In the genomic region with DNA sequence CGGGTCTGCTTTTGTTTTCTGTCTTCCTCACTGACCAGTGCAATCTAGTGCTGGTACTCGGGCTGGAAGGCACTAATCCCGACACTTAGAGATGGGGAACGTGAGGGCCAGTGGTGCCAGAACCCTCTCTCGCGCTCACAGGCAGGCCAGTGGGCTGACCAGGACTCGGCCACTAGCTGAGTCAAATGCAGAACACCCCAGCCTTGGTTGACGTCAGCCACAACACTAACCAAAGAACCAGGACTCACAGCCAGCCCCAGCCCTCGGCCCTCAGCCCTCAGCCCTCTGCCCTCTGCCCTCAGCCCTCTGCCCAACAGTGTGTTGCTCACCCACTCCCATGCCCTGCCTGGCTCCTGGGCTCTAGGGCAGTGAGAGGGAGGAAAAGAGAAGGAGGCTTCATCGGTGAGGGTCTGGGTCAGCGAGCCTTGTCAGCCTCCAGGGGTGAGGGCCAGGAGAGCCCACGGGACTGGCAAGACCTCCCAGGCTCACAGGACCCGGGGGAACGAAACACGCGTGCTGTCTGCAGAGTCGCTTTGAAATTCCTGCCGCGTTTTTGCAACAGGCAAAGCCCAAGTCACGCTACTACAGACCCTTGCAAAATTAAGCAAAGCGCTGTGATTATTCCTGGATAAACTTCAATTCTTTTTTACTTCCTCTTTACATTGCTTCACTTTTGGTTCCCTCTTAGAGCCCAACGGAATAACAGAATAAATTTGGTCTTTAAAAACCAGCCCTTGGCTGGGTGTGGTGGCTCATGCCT, we compare ENCODE assay signal across 9 cellular contexts. TPM values are rescaled to one million over a fixed set of nuclear protein-coding genes. Genes with fewer than 3 reads are reported as not detected.
A peak's percentile ranks its signal among the peaks of the same experiment; 100 is the strongest.
DNase-seq lines count a peak whose midpoint lies in the region; ATAC-seq, FAIRE-seq and TF ChIP-seq lines count a peak whose summit lies in the region.
"Had no signal": no experiment of that assay in that cellular context is flagged by ENCODE, and none has a peak within 500 bp of the region (broad histone marks: within the 10 kb centered on the region; RNA-seq: fewer than 3 reads in every experiment).

No MANE protein-coding gene starts in this region.

- in situ Hi-C loops in HepG2 (cut with HindIII; ENCODE audit: extremely low pct_ligation_motif_present, low pct_unique_long_range_greater_than_20kb): no loop called here

- peaks cover 13% of the 10 kb centered on the region for H3K79me2 ChIP-seq in HepG2 (ENCODE audit: insufficient read depth, low read length)

- H2AFZ ChIP-seq in HepG2 (ENCODE audit: low read length): no peak overlapping the region

- TF ChIP-seq CTCF in right lobe of liver (IDR thresholded peaks at IDR 0.05) (no peak), HepG2 (CRISPR knock-in tag; IDR thresholded peaks at IDR 0.05) (no peak), choroid plexus epithelial cell (conservative IDR thresholded peaks at IDR 0.05; ENCODE audit: low read depth, low read length) (no peak), mucosa of descending colon (IDR thresholded peaks at IDR 0.05) (no peak), GM10266 (IDR thresholded peaks at IDR 0.05; ENCODE audit: control insufficient read depth, insufficient read depth, low read depth, missing control alignments) (no peak)

- no peak for TF ChIP-seq POLR2A in right lobe of liver (IDR thresholded peaks at IDR 0.05)
- no peak for TF ChIP-seq POLR2A in HepG2 (IDR thresholded peaks at IDR 0.05; ENCODE audit: insufficient read depth in 1 of 2, low read depth in 2 of 2, low read length in 2 of 2)

- ATAC-seq in right lobe of liver (peak; percentile 18 to 58 (median 34)), HepG2 (no peak), mucosa of descending colon (peak; percentile 47), aorta (ENCODE audit: low FRiP score) (peak; percentile 77)

- peaks cover 17% of the 10 kb centered on the region; the same call in 1 of the 2 replicates for H4K20me1 ChIP-seq in HepG2 (ENCODE audit: insufficient read depth, low read length)

- no peaks in the 10 kb centered on the region for H3K27me3 ChIP-seq in right lobe of liver
- no peaks in the 10 kb centered on the region for H3K27me3 ChIP-seq in HepG2 (ENCODE audit: control insufficient read depth in 1 of 2, insufficient read depth in 2 of 2, low read length in 2 of 2)
- no peaks in the 10 kb centered on the region for H3K27me3 ChIP-seq in aorta (ENCODE audit: control insufficient read depth in 1 of 2, insufficient read depth in 2 of 2, low read length in 1 of 2)

- BruUV-seq in HepG2 (replicated peaks; lab: Mats Ljungman, UMichigan): no TSS peak

- H3K4me2 ChIP-seq in HepG2 (ENCODE audit: low read depth, low read length): no peak overlapping the region

- H3K4me3 ChIP-seq in right lobe of liver (no peak overlapping the region), HepG2 (replicated peaks in 1 of 3; ENCODE audit: insufficient read depth in 1 of 3, low read depth in 2 of 3, low read length in 3 of 3) (no peak overlapping the region), choroid plexus epithelial cell (ENCODE audit: low read depth, low read length) (no peak overlapping the region), mucosa of descending colon (no peak overlapping the region), aorta (ENCODE audit: low read length in 2 of 2) (peak overlapping the region; percentile 22 to 30)

- FAIRE-seq in HepG2 (lab: Jason Lieb, UNC): no peak
- FAIRE-seq: A204.1 had no signal

- no peaks in the 10 kb centered on the region for H3K9me3 ChIP-seq in right lobe of liver
- H3K9me3 ChIP-seq in HepG2 (ENCODE audit: low read length): no peaks in the 10 kb centered on the region
- no peaks in the 10 kb centered on the region for H3K9me3 ChIP-seq in mucosa of descending colon
- no peaks in the 10 kb centered on the region for H3K9me3 ChIP-seq in aorta (ENCODE audit: control insufficient read depth, low read length)

- WGBS in right lobe of liver (ENCODE audit: insufficient coverage, low coverage, low lambda C conversion rate, missing lambda C conversion rate): 69% methylated on average over 11 of the region's 22 CpGs
- 95% methylated on average over 20 of the region's 22 CpGs for WGBS in HepG2 (ENCODE audit: low lambda C conversion rate)
- WGBS in aorta, 2 donors: 34 to 48% methylated on average over 22 of the region's 22 CpGs

- TF ChIP-seq EP300 in HepG2 (IDR thresholded peaks at IDR 0.05; ENCODE audit: low read depth in 2 of 2, low read length in 2 of 2): no peak
- TF ChIP-seq EP300 in HepG2 (CRISPR knock-in tag; IDR thresholded peaks at IDR 0.05; ENCODE audit: borderline replicate concordance): no peak

- CTCF ChIA-PET in HepG2 (lab: Yijun Ruan, JAX; ENCODE audit: low intra/inter-chr PET ratio, low total read pairs): no interaction called here

- no peaks in the 10 kb centered on the region for H3K4me1 ChIP-seq in right lobe of liver
- H3K4me1 ChIP-seq in HepG2 (ENCODE audit: insufficient read depth, low read length): peaks cover 16% of the 10 kb centered on the region; the same call in 1 of the 2 replicates
- peaks cover 3% of the 10 kb centered on the region for H3K4me1 ChIP-seq in mucosa of descending colon (ENCODE audit: low read depth)
- no peaks in the 10 kb centered on the region for H3K4me1 ChIP-seq in aorta (ENCODE audit: control insufficient read depth in 1 of 2, insufficient read depth in 2 of 2, low read length in 2 of 2)

- no peak overlapping the region for H3K9ac ChIP-seq in HepG2 (ENCODE audit: insufficient read depth, low read depth, low read length)

- DNase-seq in right lobe of liver (peak in 2 of 3 donors; percentile 38 to 47), HepG2 (ENCODE audit: low spot score) (no peak), choroid plexus epithelial cell (ENCODE audit: low read depth) (peak; percentile 23), mucosa of descending colon (peak in 2 of 3 donors; percentile 31 to 59), aorta (peak; percentile 87 to 88), DMS 273 (lab: John Stamatoyannopoulos, UW; ENCODE audit: unreplicated experiment) (no peak), UCSD-AML1 (lab: John Stamatoyannopoulos, UW; ENCODE audit: unreplicated experiment) (no peak), GM10266 (ENCODE audit: extremely low spot score) (no peak)

- intact Hi-C loops in right lobe of liver (cut with DNase I): no loop called here
- intact Hi-C loops in HepG2 (cut with micrococcal nuclease; ENCODE audit: unreplicated experiment): no loop called here
- intact Hi-C loops in mucosa of descending colon (cut with DNase I, micrococcal nuclease): no loop called here
- intact Hi-C loops in aorta (cut with DNase I): no loop called here

- no peak for TF ChIP-seq RAD21 in HepG2 (CRISPR knock-in tag; IDR thresholded peaks at IDR 0.05)

- no peak overlapping the region for H3K27ac ChIP-seq in right lobe of liver
- no peak overlapping the region for H3K27ac ChIP-seq in HepG2 (ENCODE audit: extremely low read length, insufficient read depth, low read length)
- H3K27ac ChIP-seq in aorta (ENCODE audit: low read depth in 1 of 2, low read length in 2 of 2): peak overlapping the region; percentile 49 to 64

- peaks cover 0 to 5% (median 0%) of the 10 kb centered on the region in 4 donors for H3K36me3 ChIP-seq in right lobe of liver
- peaks cover 5 to 8% of the 10 kb centered on the region in 2 experiments; a peak in 2 of 5 replicates for H3K36me3 ChIP-seq in HepG2 (replicated peaks in 1 of 2; ENCODE audit: control insufficient read depth in 1 of 2, insufficient read depth in 2 of 2, low read length in 2 of 2)
- no peaks in the 10 kb centered on the region for H3K36me3 ChIP-seq in mucosa of descending colon (ENCODE audit: low read depth)
- H3K36me3 ChIP-seq in aorta (ENCODE audit: control insufficient read depth in 1 of 2, insufficient read depth in 2 of 2, low read length in 1 of 2): no peaks in the 10 kb centered on the region

- POLR2A ChIA-PET in HepG2 (lab: Yijun Ruan, JAX): no interaction called here

RNA-seq across cellular contexts. Expression of gene KIAA0930, which starts 27.5 kb away (rescaled TPM):
- total RNA-seq in right lobe of liver: 10 to 100 TPM; 24.5 to 57.9 (median 40.8) TPM
- 25.5 and 27.0 TPM in 2 replicates for total RNA-seq in HepG2 (2016; rRNA removed; fragmentation: Illumina TruSeq; extraction: Trizol)
- total RNA-seq in HepG2 (2016; cell fraction: cytosol; rRNA removed; fragmentation: Illumina TruSeq; extraction: Trizol; ENCODE audit: low read depth): 8.5 and 8.8 TPM in 2 replicates
- total RNA-seq in HepG2 (2016; cell fraction: insoluble cytoplasmic fraction; rRNA removed; fragmentation: Illumina TruSeq; extraction: Trizol): 20.2 and 27.2 TPM in 2 replicates
- total RNA-seq in HepG2 (2016; cell fraction: membrane; rRNA removed; fragmentation: Illumina TruSeq; extraction: Trizol): 26.6 and 27.7 TPM in 2 replicates
- 13.4 and 15.4 TPM in 2 replicates for total RNA-seq in HepG2 (2016; cell fraction: nucleus; rRNA removed; fragmentation: Illumina TruSeq; extraction: Trizol)
- 38.2 and 46.3 TPM in 2 replicates for polyA plus RNA-seq in HepG2 (2011; rRNA removed)
- polyA plus RNA-seq in HepG2 (2011; cell fraction: cytosol; rRNA removed): 39.3 and 40.1 TPM in 2 replicates
- 32.6 and 39.0 TPM in 2 replicates for polyA plus RNA-seq in HepG2 (2011; cell fraction: nucleus; rRNA removed)
- polyA plus RNA-seq in HepG2 (2012): 24.1 and 35.1 TPM in 2 replicates
- polyA plus RNA-seq in HepG2 (2016; cell fraction: cytosol; fragmentation: Illumina TruSeq; extraction: Trizol; ENCODE audit: low read depth): 14.2 and 17.6 TPM in 2 replicates
- polyA plus RNA-seq in HepG2 (2016; cell fraction: insoluble cytoplasmic fraction; fragmentation: Illumina TruSeq; extraction: Trizol; ENCODE audit: low read depth): 26.4 and 31.5 TPM in 2 replicates
- 30.2 and 31.7 TPM in 2 replicates for polyA plus RNA-seq in HepG2 (2016; cell fraction: membrane; fragmentation: Illumina TruSeq; extraction: Trizol; ENCODE audit: low read depth)
- polyA plus RNA-seq in HepG2 (2016; cell fraction: nucleus; fragmentation: Illumina TruSeq; extraction: Trizol; ENCODE audit: insufficient read depth, low read depth): 28.9 and 29.2 TPM in 2 replicates
- 40.1 and 54.5 TPM in 2 replicates for polyA minus RNA-seq in HepG2 (2011; rRNA and poly(A)+ RNA removed; ENCODE audit: low replicate concordance)
- polyA minus RNA-seq in HepG2 (2011; cell fraction: cytosol; rRNA and poly(A)+ RNA removed): 21.4 and 26.1 TPM in 2 replicates
- 4.8 and 8.6 TPM in 2 replicates for polyA minus RNA-seq in HepG2 (2011; cell fraction: nucleus; rRNA and poly(A)+ RNA removed)
- total RNA-seq in mucosa of descending colon: 10 to 100 TPM; 32.7 to 62.4 (median 37.7) TPM
- total RNA-seq in aorta: 100 to 1,000 TPM in 1 of 2 donors, 10 to 100 TPM in 1; 46.9 to 101 TPM
- 10 to 100 TPM; 36.6 to 83.7 TPM for polyA plus RNA-seq in aorta

RNA-seq across cellular contexts. Expression of gene NUP50, which starts 49.4 kb away (rescaled TPM):
- total RNA-seq in right lobe of liver (10 to 100 TPM; 26.4 to 57.2 (median 31.4) TPM), HepG2 (2016; rRNA removed; fragmentation: Illumina TruSeq; extraction: Trizol) (52.4 and 71.0 TPM in 2 replicates), mucosa of descending colon (10 to 100 TPM; 42.5 to 80.7 (median 65.7) TPM), aorta (10 to 100 TPM; 33.2 to 49.7 TPM)
- 15.6 and 19.1 TPM in 2 replicates for total RNA-seq in HepG2 (2016; cell fraction: cytosol; rRNA removed; fragmentation: Illumina TruSeq; extraction: Trizol; ENCODE audit: low read depth)
- total RNA-seq in HepG2 (2016; cell fraction: insoluble cytoplasmic fraction; rRNA removed; fragmentation: Illumina TruSeq; extraction: Trizol): 52.9 and 65.9 TPM in 2 replicates
- total RNA-seq in HepG2 (2016; cell fraction: membrane; rRNA removed; fragmentation: Illumina TruSeq; extraction: Trizol): 34.7 and 35.1 TPM in 2 replicates
- 39.0 and 40.8 TPM in 2 replicates for total RNA-seq in HepG2 (2016; cell fraction: nucleus; rRNA removed; fragmentation: Illumina TruSeq; extraction: Trizol)
- polyA plus RNA-seq in HepG2 (2011; rRNA removed) (14.1 and 14.2 TPM in 2 replicates), aorta (1 to 10 TPM; 5.6 to 5.9 TPM)
- 10.3 and 10.4 TPM in 2 replicates for polyA plus RNA-seq in HepG2 (2011; cell fraction: cytosol; rRNA removed)
- polyA plus RNA-seq in HepG2 (2011; cell fraction: nucleus; rRNA removed): 8.3 and 10.9 TPM in 2 replicates
- 22.4 and 26.0 TPM in 2 replicates for polyA plus RNA-seq in HepG2 (2012)
- polyA plus RNA-seq in HepG2 (2016; cell fraction: cytosol; fragmentation: Illumina TruSeq; extraction: Trizol; ENCODE audit: low read depth): 3.4 and 4.5 TPM in 2 replicates
- 52.8 and 53.9 TPM in 2 replicates for polyA plus RNA-seq in HepG2 (2016; cell fraction: insoluble cytoplasmic fraction; fragmentation: Illumina TruSeq; extraction: Trizol; ENCODE audit: low read depth)
- polyA plus RNA-seq in HepG2 (2016; cell fraction: membrane; fragmentation: Illumina TruSeq; extraction: Trizol; ENCODE audit: low read depth): 12.1 and 15.0 TPM in 2 replicates
- 51.2 and 53.1 TPM in 2 replicates for polyA plus RNA-seq in HepG2 (2016; cell fraction: nucleus; fragmentation: Illumina TruSeq; extraction: Trizol; ENCODE audit: insufficient read depth, low read depth)
- 34.7 and 47.0 TPM in 2 replicates for polyA minus RNA-seq in HepG2 (2011; rRNA and poly(A)+ RNA removed; ENCODE audit: low replicate concordance)
- 14.3 and 15.1 TPM in 2 replicates for polyA minus RNA-seq in HepG2 (2011; cell fraction: cytosol; rRNA and poly(A)+ RNA removed)
- polyA minus RNA-seq in HepG2 (2011; cell fraction: nucleus; rRNA and poly(A)+ RNA removed): 29.2 and 29.4 TPM in 2 replicates

Comparison
In these comparisons a context has a peak if more than half of its experiments do, and no peak if none do; other contexts are left out.
1. DNase-seq: peak in right lobe of liver (2 of 3), choroid plexus epithelial cell (single experiment), mucosa of descending colon (2 of 3) and aorta (2 of 2); none in HepG2 (single experiment), DMS 273 (single experiment), UCSD-AML1 (single experiment) and GM10266 (single experiment).
2. H3K27ac ChIP-seq: peak in aorta (2 of 2); none in right lobe of liver (0 of 3) and HepG2 (single experiment).
3. H3K4me3 ChIP-seq: peak in aorta (2 of 2); none in right lobe of liver (0 of 3), HepG2 (0 of 3), choroid plexus epithelial cell (single experiment) and mucosa of descending colon (single experiment).